Comparison of ENCODE assay signal across 23 cellular contexts in genomic region chr1:214208525-214208924, GRCh38.
"Had no signal": no experiment of that assay in that cellular context is flagged by ENCODE, and none has a peak within 500 bp of the region (broad histone marks: within the 10 kb centered on the region; RNA-seq: fewer than 3 reads in every experiment).

No MANE protein-coding gene starts in this region.

- H3K4me3 ChIP-seq: breast epithelium, gastrocnemius medialis, heart left ventricle, left ventricle myocardium inferior, mucosa of descending colon, pancreas, sigmoid colon, thoracic aorta had no signal

- ATAC-seq: activated CD8-positive, alpha-beta T cell treated with anti-CD3 and anti-CD28 coated beads, Interleukin-2, amount 10 ng/mL, durations not matched to agents 7 days and 5 days; activated naive CD8-positive, alpha-beta T cell treated with anti-CD3 and anti-CD28 coated beads, Interleukin-2, amount 50 U/mL, for 24 hours; esophagus mucosa; gastrocnemius medialis; heart left ventricle; mucosa of descending colon; pancreas had no signal

- H3K9me3 ChIP-seq: breast epithelium, gastrocnemius medialis, heart left ventricle, left ventricle myocardium inferior, mucosa of descending colon, neutrophil, pancreas, sigmoid colon, thoracic aorta had no signal

- H3K27me3 Mint-ChIP-seq: activated naive CD8-positive, alpha-beta T cell treated with anti-CD3 and anti-CD28 coated beads, Interleukin-2, amount 50 U/mL, for 24 hours had no signal

- H3K4me1 ChIP-seq: breast epithelium, heart left ventricle, left ventricle myocardium inferior, pancreas, sigmoid colon had no signal

- H3K36me3 ChIP-seq: breast epithelium, gastrocnemius medialis, heart left ventricle, left ventricle myocardium inferior, neutrophil, pancreas, sigmoid colon, thoracic aorta had no signal

- H3K27ac Mint-ChIP-seq: activated CD4-positive, alpha-beta T cell treated with anti-CD3 and anti-CD28 coated beads, Interleukin-2, amount 10 ng/mL, durations not matched to agents 7 days and 5 days; activated CD8-positive, alpha-beta T cell treated with anti-CD3 and anti-CD28 coated beads, Interleukin-2, amount 10 ng/mL, durations not matched to agents 7 days and 5 days; activated naive CD4-positive, alpha-beta T cell treated with anti-CD3 and anti-CD28 coated beads, Interleukin-2, amount 10 ng/mL, durations not matched to agents 7 days and 5 days; activated naive CD8-positive, alpha-beta T cell treated with anti-CD3 and anti-CD28 coated beads, Interleukin-2, amount 50 U/mL, for 24 hours; activated T-cell treated with anti-CD3 and anti-CD28 coated beads, Interleukin-2, amount 50 U/mL, for 24 hours; activated T-helper 2 cell treated with anti-CD3 and anti-CD28 coated beads, Interferon-gamma antibody, Interleukin-2, Interleukin-4, amounts not matched to agents 10 μg/mL and 5 μg/mL and 100 μg/mL, durations not matched to agents 14 hours and 24 hours and 36 hours; naive B cell; stimulated activated effector memory CD8-positive, alpha-beta T cell treated with anti-CD3 and anti-CD28 coated beads, Interleukin-12 subunit alpha, Interleukin-12 subunit beta, amount 100 ng/mL, for 72 hours had no signal

- H3K4me1 Mint-ChIP-seq: activated CD4-positive, alpha-beta T cell treated with anti-CD3 and anti-CD28 coated beads, Interleukin-2, amount 10 ng/mL, durations not matched to agents 7 days and 5 days; activated naive CD4-positive, alpha-beta T cell treated with anti-CD3 and anti-CD28 coated beads, Interleukin-2, amount 10 ng/mL, durations not matched to agents 7 days and 5 days; activated naive CD8-positive, alpha-beta T cell treated with anti-CD3 and anti-CD28 coated beads, Interleukin-2, amount 50 U/mL, for 24 hours; naive B cell; stimulated activated effector memory CD8-positive, alpha-beta T cell treated with anti-CD3 and anti-CD28 coated beads, Interleukin-12 subunit alpha, Interleukin-12 subunit beta, amount 100 ng/mL, for 72 hours had no signal

- DNase-seq: activated CD4-positive, alpha-beta T cell treated with anti-CD3 and anti-CD28 coated beads, Interleukin-2, amount 10 ng/mL, durations not matched to agents 7 days and 5 days; activated CD8-positive, alpha-beta T cell treated with anti-CD3 and anti-CD28 coated beads, Interleukin-2, amount 10 ng/mL, durations not matched to agents 7 days and 5 days; activated naive CD4-positive, alpha-beta T cell treated with anti-CD3 and anti-CD28 coated beads, Interleukin-2, amount 10 ng/mL, durations not matched to agents 7 days and 5 days; activated naive CD8-positive, alpha-beta T cell treated with anti-CD3 and anti-CD28 coated beads, Interleukin-2, amount 50 U/mL, for 24 hours; activated T-cell treated with anti-CD3 and anti-CD28 coated beads, Interleukin-2, amount 50 U/mL, for 24 hours; gastrocnemius medialis; heart left ventricle; kidney; left ventricle myocardium inferior; mesenchymal stem cell; mucosa of descending colon; naive B cell; pancreas; sigmoid colon; stimulated activated CD4-positive, alpha-beta T cell treated with anti-CD3 and anti-CD28 coated beads, Interleukin-4, amount 100 ng/mL, for 24 hours; T1000 had no signal

- H3K27me3 ChIP-seq: breast epithelium, dorsolateral prefrontal cortex, gastrocnemius medialis, heart left ventricle, pancreas, sigmoid colon had no signal

- H3K4me3 Mint-ChIP-seq: activated CD4-positive, alpha-beta T cell treated with anti-CD3 and anti-CD28 coated beads, Interleukin-2, amount 10 ng/mL, durations not matched to agents 7 days and 5 days; activated CD8-positive, alpha-beta T cell treated with anti-CD3 and anti-CD28 coated beads, Interleukin-2, amount 10 ng/mL, durations not matched to agents 7 days and 5 days; activated naive CD4-positive, alpha-beta T cell treated with anti-CD3 and anti-CD28 coated beads, Interleukin-2, amount 10 ng/mL, durations not matched to agents 7 days and 5 days; activated naive CD8-positive, alpha-beta T cell treated with anti-CD3 and anti-CD28 coated beads, Interleukin-2, amount 50 U/mL, for 24 hours; activated T-cell treated with anti-CD3 and anti-CD28 coated beads, Interleukin-2, amount 50 U/mL, for 24 hours; stimulated activated effector memory CD8-positive, alpha-beta T cell treated with anti-CD3 and anti-CD28 coated beads, Interleukin-12 subunit alpha, Interleukin-12 subunit beta, amount 100 ng/mL, for 72 hours had no signal

- H3K27ac ChIP-seq: breast epithelium, gastrocnemius medialis, heart left ventricle, left ventricle myocardium inferior, neutrophil, pancreas, sigmoid colon, thoracic aorta had no signal

- H3K9me3 Mint-ChIP-seq: activated CD4-positive, alpha-beta T cell treated with anti-CD3 and anti-CD28 coated beads, Interleukin-2, amount 10 ng/mL, durations not matched to agents 7 days and 5 days; activated naive CD4-positive, alpha-beta T cell treated with anti-CD3 and anti-CD28 coated beads, Interleukin-2, amount 10 ng/mL, durations not matched to agents 7 days and 5 days; activated naive CD8-positive, alpha-beta T cell treated with anti-CD3 and anti-CD28 coated beads, Interleukin-2, amount 50 U/mL, for 24 hours; activated T-cell treated with anti-CD3 and anti-CD28 coated beads, Interleukin-2, amount 50 U/mL, for 24 hours; activated T-helper 2 cell treated with anti-CD3 and anti-CD28 coated beads, Interferon-gamma antibody, Interleukin-2, Interleukin-4, amounts not matched to agents 10 μg/mL and 5 μg/mL and 100 μg/mL, durations not matched to agents 14 hours and 24 hours and 36 hours; naive B cell; stimulated activated effector memory CD8-positive, alpha-beta T cell treated with anti-CD3 and anti-CD28 coated beads, Interleukin-12 subunit alpha, Interleukin-12 subunit beta, amount 100 ng/mL, for 72 hours had no signal

- H3K36me3 Mint-ChIP-seq: activated naive CD4-positive, alpha-beta T cell treated with anti-CD3 and anti-CD28 coated beads, Interleukin-2, amount 10 ng/mL, durations not matched to agents 7 days and 5 days; naive B cell; stimulated activated effector memory CD8-positive, alpha-beta T cell treated with anti-CD3 and anti-CD28 coated beads, Interleukin-12 subunit alpha, Interleukin-12 subunit beta, amount 100 ng/mL, for 72 hours had no signal
